ENCODE assay signal across 23 cellular contexts in genomic region chr3:57063027-57063426, GRCh38. TPM values are rescaled to one million over a fixed set of nuclear protein-coding genes. Genes with fewer than 3 reads are reported as not detected.
DNase-seq lines count a peak whose midpoint lies in the region; ATAC-seq, FAIRE-seq and TF ChIP-seq lines count a peak whose summit lies in the region.
"Had no signal": no experiment of that assay in that cellular context is flagged by ENCODE, and none has a peak within 500 bp of the region (broad histone marks: within the 10 kb centered on the region; RNA-seq: fewer than 3 reads in every experiment).

No MANE protein-coding gene starts in this region.

- peak overlapping the region in 1 of 2 donors; percentile 68 for H3K4me3 Mint-ChIP-seq in CD14-positive monocyte
- H3K4me3 Mint-ChIP-seq in activated T-helper 17 cell treated with anti-CD3 and anti-CD28 coated beads, Interleukin-2, amount 50 U/mL, for 72 hours = no peak overlapping the region
- H3K4me3 Mint-ChIP-seq: CD8-positive, alpha-beta T cell; HFFc6 had no signal

- H3K36me3 Mint-ChIP-seq in CD14-positive monocyte = peaks cover 0 to 6% of the 10 kb centered on the region in 2 donors
- no peaks in the 10 kb centered on the region for H3K36me3 Mint-ChIP-seq in activated T-helper 17 cell treated with anti-CD3 and anti-CD28 coated beads, Interleukin-2, amount 50 U/mL, for 72 hours (ENCODE audit: low read depth)
- H3K36me3 Mint-ChIP-seq: CD8-positive, alpha-beta T cell had no signal

- no peak overlapping the region for H3K4ac ChIP-seq in IMR-90 (ENCODE audit: low read depth, low read length)

- no peak overlapping the region for H2BK120ac ChIP-seq in IMR-90 (ENCODE audit: low read depth, low read length)

- BruUV-seq in IMR-90 (replicated peaks; lab: Mats Ljungman, UMichigan) (no TSS peak), K562 (replicated peaks; lab: Mats Ljungman, UMichigan) (no TSS peak), A673 (replicated peaks; lab: Mats Ljungman, UMichigan) (no TSS peak)

- no peak for ATAC-seq in IMR-90 (ENCODE audit: low read depth)
- no peak for ATAC-seq in K562
- ATAC-seq in activated T-helper 17 cell treated with anti-CD3 and anti-CD28 coated beads, Interleukin-2, amount 50 U/mL, for 72 hours (replicated peaks) = no peak
- ATAC-seq in GM21515 (IDR thresholded peaks at IDR 0.05; ENCODE audit: unreplicated experiment) = no peak
- ATAC-seq: CD8-positive, alpha-beta T cell had no signal

- H3K27me3 ChIP-seq in IMR-90 (ENCODE audit: control insufficient read depth, insufficient read depth, low read length) = no peaks in the 10 kb centered on the region
- H3K27me3 ChIP-seq in K562 (ENCODE audit: control insufficient read depth in 2 of 2, insufficient read depth in 2 of 2, low read length in 2 of 2) = no peaks in the 10 kb centered on the region
- H3K27me3 ChIP-seq in A673 (replicated peaks; ENCODE audit: insufficient read depth, low read depth, low read length, poor library complexity) = no peaks in the 10 kb centered on the region
- H3K27me3 ChIP-seq: cardiac muscle cell, MG63, right atrium auricular region had no signal

- DNase-seq in CD14-positive monocyte (ENCODE audit: low spot score) = no peak
- DNase-seq in IMR-90 = no peak
- no peak for DNase-seq in K562 (ENCODE audit: extremely low read depth in 1 of 4, low spot score in 3 of 4)
- no peak for DNase-seq in COLO668 (lab: John Stamatoyannopoulos, UW; ENCODE audit: unreplicated experiment)
- DNase-seq in A673 (ENCODE audit: low spot score) = no peak
- DNase-seq: activated CD4-positive, alpha-beta T cell treated with anti-CD3 and anti-CD28 coated beads, Interleukin-2, amount 50 U/mL, for 48 hours; activated CD4-positive, CD25-positive, alpha-beta regulatory T cell; activated gamma-delta T cell treated with Interleukin-2 at 50 U/mL for 16 hours; CD8-positive, alpha-beta T cell; glutamatergic neuron; HFFc6; MG63; naive B cell; NCI-H146; NCI-H526 treated with DMSO at 0.1 percent for 48 hours; T1000 had no signal

- no peak for TF ChIP-seq EP300 in K562 (IDR thresholded peaks at IDR 0.05; ENCODE audit: low read length)

- H3K4me1 ChIP-seq in IMR-90 (ENCODE audit: control insufficient read depth, insufficient read depth, low read length) (peaks cover 2% of the 10 kb centered on the region; the same call in 1 of the 2 replicates), K562 (replicated peaks in 1 of 2; ENCODE audit: control insufficient read depth in 2 of 2, insufficient read depth in 2 of 2, low read length in 2 of 2) (peaks cover 1 to 7% of the 10 kb centered on the region in 2 experiments; a peak in 3 of 5 replicates), A673 (ENCODE audit: insufficient read depth, low read length, poor library complexity, severe bottlenecking) (no peaks in the 10 kb centered on the region)

- no peak overlapping the region for H4K91ac ChIP-seq in IMR-90 (ENCODE audit: insufficient read depth, low read depth, low read length)

- H3K4me2 ChIP-seq in IMR-90 (ENCODE audit: low read depth, low read length) (no peak overlapping the region), K562 (ENCODE audit: insufficient read depth, low read length) (no peak overlapping the region)

- no peak overlapping the region for H4K5ac ChIP-seq in IMR-90 (ENCODE audit: low read depth, low read length)

- H3K9me1 ChIP-seq in IMR-90 (ENCODE audit: insufficient read depth, low read length) = no peaks in the 10 kb centered on the region
- H3K9me1 ChIP-seq in K562 (ENCODE audit: control insufficient read depth, insufficient read depth, low read length) = no peaks in the 10 kb centered on the region

- TF ChIP-seq CTCF in CD14-positive monocyte (IDR thresholded peaks at IDR 0.05) (no peak), IMR-90 (conservative IDR thresholded peaks at IDR 0.05; ENCODE audit: low read depth, low read length) (no peak), K562 (IDR thresholded peaks at IDR 0.05 in 2 of 3, conservative IDR thresholded peaks at IDR 0.05 in 1 of 3; ENCODE audit: insufficient read depth in 2 of 3, low read depth in 1 of 3, low read length in 3 of 3) (no peak), A673 (conservative IDR thresholded peaks at IDR 0.05; ENCODE audit: low read depth, low read length) (no peak)

- H3K9ac ChIP-seq in IMR-90 (ENCODE audit: low read depth, low read length) (no peak overlapping the region), K562 (ENCODE audit: insufficient read depth in 1 of 2, low read depth in 2 of 2, low read length in 2 of 2) (no peak overlapping the region)

- in situ Hi-C loops in IMR-90 (cut with MboI; ENCODE audit: low sequenced_read_pairs) (no loop called here), K562 (cut with MboI) (no loop called here)

- H3K23ac ChIP-seq in IMR-90 (ENCODE audit: low read depth, low read length) = no peak overlapping the region

- dilution Hi-C loops in IMR-90 (cut with HindIII; ENCODE audit: low sequenced_read_pairs, unreplicated experiment) = no loop called here

- H4K20me1 ChIP-seq in IMR-90 (ENCODE audit: insufficient read depth, low read length) (no peaks in the 10 kb centered on the region), K562 (replicated peaks; ENCODE audit: control insufficient read depth, insufficient read depth, low read length) (no peaks in the 10 kb centered on the region)

- no peak overlapping the region for H2BK5ac ChIP-seq in IMR-90 (ENCODE audit: low read depth, low read length, poor library complexity, severe bottlenecking)

- H3K36me3 ChIP-seq in IMR-90 (ENCODE audit: control insufficient read depth, insufficient read depth, low read length) = no peaks in the 10 kb centered on the region
- H3K36me3 ChIP-seq in K562 (ENCODE audit: control insufficient read depth, insufficient read depth, low read length) = no peaks in the 10 kb centered on the region
- H3K36me3 ChIP-seq in A673 (ENCODE audit: insufficient read depth, low read length, poor library complexity, severe bottlenecking) = no peaks in the 10 kb centered on the region
- H3K36me3 ChIP-seq: cardiac muscle cell, MG63, right atrium auricular region had no signal

- H3K79me1 ChIP-seq in IMR-90 (ENCODE audit: low read depth in 1 of 2, low read length in 2 of 2) = no peaks in the 10 kb centered on the region

- no peak overlapping the region for H3K18ac ChIP-seq in IMR-90 (ENCODE audit: low read depth, low read length)

- TF ChIP-seq RAD21 in IMR-90 (IDR thresholded peaks at IDR 0.05; ENCODE audit: low read length) (no peak), K562 (CRISPR knock-in tag; conservative IDR thresholded peaks at IDR 0.05 in 1 of 2, IDR thresholded peaks at IDR 0.05 in 1 of 2) (no peak)

- H2AK5ac ChIP-seq in IMR-90 (ENCODE audit: low read depth, low read length) = no peak overlapping the region

- H3K9me3 ChIP-seq in IMR-90 (ENCODE audit: control insufficient read depth, insufficient read depth, low read length) (no peaks in the 10 kb centered on the region), K562 (replicated peaks; ENCODE audit: control insufficient read depth, insufficient read depth, low read depth, low read length) (no peaks in the 10 kb centered on the region), A673 (ENCODE audit: low read depth, low read length, poor library complexity, severe bottlenecking) (no peaks in the 10 kb centered on the region)
- H3K9me3 ChIP-seq: MG63, right atrium auricular region had no signal

- H2AFZ ChIP-seq in IMR-90 (replicated peaks; ENCODE audit: low read length, poor library complexity) = peak overlapping the region; percentile 51
- no peak overlapping the region for H2AFZ ChIP-seq in K562 (ENCODE audit: low read depth, low read length)

- no peak overlapping the region for H3K4me3 ChIP-seq in IMR-90 (ENCODE audit: insufficient read depth, low read depth, low read length)
- H3K4me3 ChIP-seq in K562 = no peak overlapping the region
- H3K4me3 ChIP-seq in skin epidermis = no peak overlapping the region
- H3K4me3 ChIP-seq in A673 (ENCODE audit: low read depth, low read length, poor library complexity, severe bottlenecking) = no peak overlapping the region
- H3K4me3 ChIP-seq: cardiac muscle cell, MG63, right atrium auricular region had no signal

- peaks cover 56% of the 10 kb centered on the region for H3K4me1 Mint-ChIP-seq in CD14-positive monocyte
- H3K4me1 Mint-ChIP-seq in activated T-helper 17 cell treated with anti-CD3 and anti-CD28 coated beads, Interleukin-2, amount 50 U/mL, for 72 hours = no peaks in the 10 kb centered on the region

- peaks cover 0 to 2% (median 0%) of the 10 kb centered on the region in 3 donors for H3K27me3 Mint-ChIP-seq in CD14-positive monocyte (ENCODE audit: low read depth in 3 of 3)
- peaks cover 7% of the 10 kb centered on the region for H3K27me3 Mint-ChIP-seq in activated T-helper 17 cell treated with anti-CD3 and anti-CD28 coated beads, Interleukin-2, amount 50 U/mL, for 72 hours

- TF ChIP-seq POLR2A in IMR-90 (IDR thresholded peaks at IDR 0.05; ENCODE audit: low read depth, low read length) (no peak), K562 (conservative IDR thresholded peaks at IDR 0.05) (no peak)

- peaks cover 0 to 2% (median 0%) of the 10 kb centered on the region in 7 donors for H3K9me3 Mint-ChIP-seq in CD14-positive monocyte
- no peaks in the 10 kb centered on the region for H3K9me3 Mint-ChIP-seq in activated T-helper 17 cell treated with anti-CD3 and anti-CD28 coated beads, Interleukin-2, amount 50 U/mL, for 72 hours
- H3K9me3 Mint-ChIP-seq: CD8-positive, alpha-beta T cell; HFFc6 had no signal

- H2BK20ac ChIP-seq in IMR-90 (ENCODE audit: low read depth, low read length) = no peak overlapping the region

- no peak overlapping the region for H3K56ac ChIP-seq in IMR-90 (ENCODE audit: extremely low read depth, insufficient read depth, low read length)

- POLR2A ChIA-PET in IMR-90 (lab: Charles Lee; ENCODE audit: unreplicated experiment) (no interaction called here), K562 (lab: Yijun Ruan, JAX) (interaction anchor here (0.7 to 1.2 kb wide), 2 partner anchors 8 to 21 kb away, joined by 3 read pairs; no protein-coding TSS in a partner anchor), A673 (lab: Charles Lee; ENCODE audit: low non-redundant PET) (interaction anchor here (0.5 kb wide), 1 partner anchor 26 kb away, joined by 3 read pairs; no protein-coding TSS in a partner anchor)

- no peak overlapping the region for H4K8ac ChIP-seq in IMR-90 (ENCODE audit: low read depth in 2 of 2, low read length in 2 of 2)

- CTCF ChIA-PET in IMR-90 (lab: Yijun Ruan, JAX) = no interaction called here
- CTCF ChIA-PET in K562 (lab: Yijun Ruan, JAX; ENCODE audit: low intra/inter-chr PET ratio) = no interaction called here
- CTCF ChIA-PET in A673 (lab: Charles Lee) = no interaction called here

- 83% methylated on average over 2 of the region's 5 CpGs; no CpG with 5 or more reads in 1 of the 2 experiments for WGBS in IMR-90 (ENCODE audit: extremely low coverage in 2 of 2, insufficient read length in 1 of 2), 2 experiments
- 33% methylated on average over 5 of the region's 5 CpGs for WGBS in K562 (ENCODE audit: insufficient coverage, low coverage, missing lambda C conversion rate)

- H3K27ac Mint-ChIP-seq in CD14-positive monocyte = peak overlapping the region; percentile 68 to 95 (median 84)
- H3K27ac Mint-ChIP-seq in activated T-helper 17 cell treated with anti-CD3 and anti-CD28 coated beads, Interleukin-2, amount 50 U/mL, for 72 hours = no peak overlapping the region
- H3K27ac Mint-ChIP-seq: CD8-positive, alpha-beta T cell; HFFc6 had no signal

- intact Hi-C loops in CD14-positive monocyte (cut with micrococcal nuclease) (no loop called here), IMR-90 (cut with micrococcal nuclease) (no loop called here), K562 (cut with micrococcal nuclease) (no loop called here), A673 (cut with micrococcal nuclease; ENCODE audit: unreplicated experiment) (no loop called here)

- FAIRE-seq in K562 (lab: Jason Lieb, UNC) = no peak
- FAIRE-seq: G401.6 had no signal

- H2AK9ac ChIP-seq in IMR-90 (replicated peaks; ENCODE audit: low read depth, low read length, poor library complexity) = no peak overlapping the region

- no peak overlapping the region; the same call in 1 of the 2 replicates for H3K14ac ChIP-seq in IMR-90 (replicated peaks; ENCODE audit: low read depth, low read length)

- H3K79me2 ChIP-seq in K562 (ENCODE audit: control insufficient read depth, insufficient read depth, low read length) = no peaks in the 10 kb centered on the region

- H2BK15ac ChIP-seq in IMR-90 (ENCODE audit: low read depth, low read length) = no peak overlapping the region

- H3K27ac ChIP-seq in IMR-90 (ENCODE audit: insufficient read depth, low read length) = no peak overlapping the region
- no peak overlapping the region for H3K27ac ChIP-seq in K562 (ENCODE audit: extremely low read depth, low read depth, low read length)
- H3K27ac ChIP-seq in skin epidermis = peak overlapping the region in 11 of 21 experiments; percentile 6 to 73 (median 52)
- no peak overlapping the region for H3K27ac ChIP-seq in A673 (ENCODE audit: low read depth, low read length, poor library complexity, severe bottlenecking)

RNA-seq across cellular contexts. Expression of gene SPATA12, which starts 2.6 kb away (rescaled TPM):
- polyA plus RNA-seq in CD14-positive monocyte (under 1 TPM; 0.10 to 0.16 TPM), IMR-90 (2012; rRNA removed) (not detected in 2 replicates), K562 (2011; rRNA removed) (not detected in 2 replicates), K562 (2014; fragmentation: Illumina TruSeq; extraction: Trizol) (not detected in 2 replicates), K562 (2014; fragmentation: Nextera tagmentation; extraction: Ambion mirVana) (not detected), K562 (2014; rRNA removed) (not detected in 2 replicates)
- total RNA-seq in IMR-90 (2012; rRNA removed) (under 0.01 TPM in 1 of 2 replicates, not detected in the other), K562 (2014; rRNA removed) (not detected in 2 replicates), K562 (2014; rRNA removed; fragmentation: Illumina TruSeq; extraction: Trizol) (not detected in 2 replicates), K562 (2015; rRNA removed; fragmentation: Illumina TruSeq; extraction: Trizol) (not detected in 2 replicates), K562 (2021) (not detected in 2 replicates), A673 (2021) (not detected in 2 replicates)
- not detected in 2 replicates for polyA plus RNA-seq in IMR-90 (2012; cell fraction: cytosol; rRNA removed)
- polyA plus RNA-seq in IMR-90 (2012; cell fraction: nucleus; rRNA removed; ENCODE audit: low replicate concordance) = not detected in 2 replicates
- total RNA-seq in K562 (2011; cell fraction: chromatin; rRNA removed; ENCODE audit: low replicate concordance) = not detected in 2 replicates
- total RNA-seq in K562 (2011; cell fraction: nucleolus; rRNA removed) = not detected in 2 replicates
- total RNA-seq in K562 (2011; cell fraction: nucleoplasm; rRNA removed) = not detected in 2 replicates
- not detected in 2 replicates for polyA plus RNA-seq in K562 (2011; cell fraction: cytosol; rRNA removed)
- not detected in 2 replicates for polyA plus RNA-seq in K562 (2011; cell fraction: nucleus; rRNA removed)
- not detected in 2 replicates for polyA plus RNA-seq in K562 (2012)
- polyA minus RNA-seq in K562 (2011; rRNA and poly(A)+ RNA removed) = not detected in 2 replicates
- not detected in 2 replicates for polyA minus RNA-seq in K562 (2011; cell fraction: cytosol; rRNA and poly(A)+ RNA removed)
- not detected in 2 replicates for polyA minus RNA-seq in K562 (2011; cell fraction: nucleus; rRNA and poly(A)+ RNA removed)
- not detected for total RNA-seq in activated T-helper 17 cell treated with anti-CD3 and anti-CD28 coated beads, Interleukin-2, amount 50 U/mL, for 72 hours
- total RNA-seq: cardiac muscle cell; CD8-positive, alpha-beta T cell; HFFc6; osteoblast; right atrium auricular region had no signal
- polyA plus RNA-seq: cardiac muscle cell had no signal

Comparison
In these comparisons a context has a peak if more than half of its experiments do, and no peak if none do; other contexts are left out.
1. H3K27ac ChIP-seq: peak in skin epidermis (11 of 21); none in IMR-90 (single experiment), K562 (single experiment) and A673 (single experiment).